ENCODE assay signal across 15 cellular contexts in genomic region chr15:76642671-76643070, GRCh38.
DNase-seq lines count a peak whose midpoint lies in the region; ATAC-seq, FAIRE-seq and TF ChIP-seq lines count a peak whose summit lies in the region.
"Had no signal": no experiment of that assay in that cellular context is flagged by ENCODE, and none has a peak within 500 bp of the region (broad histone marks: within the 10 kb centered on the region; RNA-seq: fewer than 3 reads in every experiment).

No MANE protein-coding gene starts in this region.

- H3K9me3 ChIP-seq in heart right ventricle: peaks cover 0 to 3% (median 0%) of the 10 kb centered on the region in 11 donors

- H3K4me3 ChIP-seq in heart right ventricle (no peak overlapping the region), LNCaP clone FGC (ENCODE audit: low read depth, low read length) (no peak overlapping the region), retinal pigment epithelial cell (ENCODE audit: low read length) (no peak overlapping the region)
- H3K4me3 ChIP-seq: skin epidermis had no signal

- H3K27me3 ChIP-seq in heart right ventricle: no peaks in the 10 kb centered on the region

- FAIRE-seq in urothelium cell line (lab: Jason Lieb, UNC): no peak
- FAIRE-seq: H1 had no signal

- peaks cover 0 to 21% (median 0%) of the 10 kb centered on the region in 9 donors for H3K36me3 ChIP-seq in heart right ventricle

- no peaks in the 10 kb centered on the region for H3K4me1 ChIP-seq in heart right ventricle

- intact Hi-C loops in heart right ventricle (cut with DNase I): no loop called here
- intact Hi-C loops in cardiac septum (cut with DNase I): no loop called here

- TF ChIP-seq CTCF in heart right ventricle (IDR thresholded peaks at IDR 0.05) (peak; percentile 19 to 56 (median 42)), LNCaP clone FGC (IDR thresholded peaks at IDR 0.05; ENCODE audit: control insufficient read depth, extremely low read depth, insufficient read depth) (peak; percentile 15; the same call in 1 of the 2 replicates), retinal pigment epithelial cell (conservative IDR thresholded peaks at IDR 0.05; ENCODE audit: low read depth, low read length) (peak; percentile 22)

- no peak overlapping the region for H3K27ac ChIP-seq in heart right ventricle
- H3K27ac ChIP-seq: skin epidermis had no signal

- ATAC-seq in heart right ventricle (no peak), GM19397 (IDR thresholded peaks at IDR 0.05; ENCODE audit: unreplicated experiment) (no peak)

- DNase-seq in heart right ventricle (no peak), cardiac septum (ENCODE audit: low spot score) (no peak), LNCaP clone FGC (ENCODE audit: low read depth) (no peak), dermis blood vessel endothelial cell (peak; percentile 22), retinal pigment epithelial cell (ENCODE audit: low read depth) (no peak), NCI-H82 treated with DMSO at 0.1 percent for 48 hours (lab: John Stamatoyannopoulos, UW; ENCODE audit: unreplicated experiment) (no peak), urothelium cell line (ENCODE audit: low spot score) (no peak)
- DNase-seq: activated T-cell treated with anti-CD3 and anti-CD28 coated beads for 4 hours, amniotic stem cell, GF-D8, NCI-H2107, RPMI8226 had no signal
